ENCODE assay signal across 11 cellular contexts in the genomic region with DNA sequence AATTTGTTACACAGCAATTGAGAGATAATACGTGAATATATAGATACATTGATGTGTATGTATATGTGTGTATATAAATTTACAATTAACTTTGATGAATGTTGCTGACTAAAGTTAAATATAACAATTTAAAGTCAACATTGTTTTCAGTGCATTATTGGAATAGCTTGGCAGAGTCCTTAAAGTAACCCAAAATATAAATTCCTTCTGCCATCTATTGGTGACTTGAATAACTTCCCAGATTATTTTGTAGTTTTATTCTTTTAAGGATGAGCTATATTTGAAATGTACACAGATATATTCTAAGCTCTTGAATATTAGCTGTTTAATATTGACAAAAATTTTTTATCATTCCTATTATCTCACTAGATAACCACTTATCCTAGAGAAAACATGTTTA.
A peak's percentile ranks its signal among the peaks of the same experiment; 100 is the strongest.
DNase-seq lines count a peak whose midpoint lies in the region; TF ChIP-seq lines count a peak whose summit lies in the region.
"Had no signal": no experiment of that assay in that cellular context is flagged by ENCODE, and none has a peak within 500 bp of the region (broad histone marks: within the 10 kb centered on the region; RNA-seq: fewer than 3 reads in every experiment).

No MANE protein-coding gene starts in this region.

- no peaks in the 10 kb centered on the region for H3K9me3 Mint-ChIP-seq in neural progenitor cell
- H3K9me3 Mint-ChIP-seq: T-helper 1 cell treated with Interleukin-12 subunit alpha and Interleukin-12 subunit beta and Interleukin-4 antibody, amounts not matched to agents 30 μg/mL and 1 μg/mL, for 36 hours had no signal

- no peak overlapping the region for H3K4me2 ChIP-seq in neural progenitor cell

- H3K27me3 ChIP-seq in neural progenitor cell (no peaks in the 10 kb centered on the region), vagina (no peaks in the 10 kb centered on the region)
- H3K27me3 ChIP-seq: spleen had no signal

- intact Hi-C loops in vagina (cut with DNase I), result no loop called here

- H2AFZ ChIP-seq in neural progenitor cell (replicated peaks), result no peak overlapping the region

- H3K36me3 ChIP-seq in neural progenitor cell, result no peaks in the 10 kb centered on the region
- H3K36me3 ChIP-seq in vagina, result no peaks in the 10 kb centered on the region
- H3K36me3 ChIP-seq: spleen had no signal

- peaks cover 2% of the 10 kb centered on the region for H3K27me3 Mint-ChIP-seq in neural progenitor cell (ENCODE audit: insufficient read depth, low read depth)

- H3K9me3 ChIP-seq in neural progenitor cell (ENCODE audit: low read depth) (no peaks in the 10 kb centered on the region), vagina (no peaks in the 10 kb centered on the region)
- H3K9me3 ChIP-seq: spleen had no signal

- H3K4me3 ChIP-seq in neural progenitor cell (no peak overlapping the region), vagina (no peak overlapping the region)
- H3K4me3 ChIP-seq: spleen had no signal

- no peaks in the 10 kb centered on the region for H3K4me1 Mint-ChIP-seq in neural progenitor cell

- no peak overlapping the region for H3K4me3 Mint-ChIP-seq in neural progenitor cell
- H3K4me3 Mint-ChIP-seq: T-helper 1 cell treated with Interleukin-12 subunit alpha and Interleukin-12 subunit beta and Interleukin-4 antibody, amounts not matched to agents 30 μg/mL and 1 μg/mL, for 36 hours had no signal

- TF ChIP-seq CTCF in neural progenitor cell (IDR thresholded peaks at IDR 0.05) (peak; percentile 39), vagina (IDR thresholded peaks at IDR 0.05) (no peak)

- no peaks in the 10 kb centered on the region for H3K79me2 ChIP-seq in neural progenitor cell (ENCODE audit: low read depth)

- H3F3A ChIP-seq in neural progenitor cell (ENCODE audit: low read depth), result no peaks in the 10 kb centered on the region

- no peaks in the 10 kb centered on the region for H4K20me1 ChIP-seq in neural progenitor cell (ENCODE audit: low read depth)

- H3K27ac Mint-ChIP-seq in neural progenitor cell, result no peak overlapping the region
- H3K27ac Mint-ChIP-seq: T-helper 1 cell treated with Interleukin-12 subunit alpha and Interleukin-12 subunit beta and Interleukin-4 antibody, amounts not matched to agents 30 μg/mL and 1 μg/mL, for 36 hours had no signal

- no peaks in the 10 kb centered on the region for H3K4me1 ChIP-seq in neural progenitor cell
- H3K4me1 ChIP-seq in vagina, result no peaks in the 10 kb centered on the region
- H3K4me1 ChIP-seq: spleen had no signal

- in situ Hi-C loops in T47D (cut with HindIII; ENCODE audit: low pct_unique_long_range_greater_than_20kb, low sequenced_read_pairs), result no loop called here

- H3K36me3 Mint-ChIP-seq in neural progenitor cell, result no peaks in the 10 kb centered on the region

- no peak for TF ChIP-seq POLR2A in vagina (IDR thresholded peaks at IDR 0.05)

- H3K27ac ChIP-seq in neural progenitor cell, result no peak overlapping the region
- no peak overlapping the region for H3K27ac ChIP-seq in vagina
- H3K27ac ChIP-seq: spleen had no signal

- DNase-seq in NCI-H2171 treated with DMSO at 0.1 percent for 48 hours (lab: John Stamatoyannopoulos, UW) (peak; percentile 9), NCI-H2171 (lab: John Stamatoyannopoulos, UW) (no peak), NCI-H2081 treated with DMSO at 0.1 percent for 48 hours (lab: John Stamatoyannopoulos, UW) (peak; percentile 2), T47D (ENCODE audit: low read depth in 1 of 2, low spot score in 1 of 2) (peak; percentile 11 to 24), neural progenitor cell (ENCODE audit: low spot score) (no peak), cerebellar nuclear complex (lab: John Stamatoyannopoulos, UW) (no peak), vagina (ENCODE audit: extremely low spot score in 2 of 2) (no peak), NK-92 (lab: John Stamatoyannopoulos, UW; ENCODE audit: unreplicated experiment) (no peak)
- DNase-seq: NCI-H2029 treated with DMSO at 0.1 percent for 48 hours, spleen had no signal

- no peak overlapping the region for H3K9ac ChIP-seq in neural progenitor cell

Comparison
In these comparisons a context has a peak if more than half of its experiments do, and no peak if none do; other contexts are left out.
1. DNase-seq: peak in NCI-H2171 treated with DMSO at 0.1 percent for 48 hours (single experiment), NCI-H2081 treated with DMSO at 0.1 percent for 48 hours (single experiment) and T47D (2 of 2); none in NCI-H2171 (single experiment), neural progenitor cell (single experiment), cerebellar nuclear complex (0 of 2), vagina (0 of 2) and NK-92 (single experiment).